In genomic region chr4:89425023-89425422, GRCh38 we compare ENCODE assay signal across 22 cellular contexts.
"Had no signal": no experiment of that assay in that cellular context is flagged by ENCODE, and none has a peak within 500 bp of the region (broad histone marks: within the 10 kb centered on the region; RNA-seq: fewer than 3 reads in every experiment).

No MANE protein-coding gene starts in this region.

- H3K27ac ChIP-seq: colonic mucosa, coronary artery, dorsolateral prefrontal cortex, epithelial cell of prostate, esophagus muscularis mucosa, esophagus squamous epithelium, foreskin keratinocyte, gastrocnemius medialis, gastroesophageal sphincter, heart left ventricle, heart right ventricle had no signal

- DNase-seq: colonic mucosa; dermis blood vessel endothelial cell; dorsolateral prefrontal cortex; effector CD4-positive, alpha-beta T cell; effector CD8-positive, alpha-beta T cell; effector memory CD4-positive, alpha-beta T cell; effector memory CD8-positive, alpha-beta T cell; endodermal cell; erythroblast; esophagus squamous epithelium; foreskin fibroblast; foreskin keratinocyte; foreskin melanocyte; gastrocnemius medialis; glutamatergic neuron; heart left ventricle; heart right ventricle had no signal

- ATAC-seq: effector memory CD8-positive, alpha-beta T cell; esophagus mucosa; foreskin keratinocyte; gastrocnemius medialis; gastroesophageal sphincter; heart left ventricle; heart right ventricle had no signal

- H3K4me1 ChIP-seq: colonic mucosa, esophagus muscularis mucosa, esophagus squamous epithelium, foreskin keratinocyte, gastrocnemius medialis, gastroesophageal sphincter, heart left ventricle, heart right ventricle had no signal

- H3K4me3 ChIP-seq: colonic mucosa, coronary artery, dorsolateral prefrontal cortex, esophagus muscularis mucosa, esophagus squamous epithelium, gastrocnemius medialis, gastroesophageal sphincter, heart left ventricle, heart right ventricle had no signal

- H3K27me3 ChIP-seq: colonic mucosa, esophagus muscularis mucosa, esophagus squamous epithelium, foreskin keratinocyte, gastrocnemius medialis, gastroesophageal sphincter, heart left ventricle, heart right ventricle had no signal

- H3K36me3 ChIP-seq: colonic mucosa, esophagus muscularis mucosa, esophagus squamous epithelium, gastrocnemius medialis, gastroesophageal sphincter, heart left ventricle, heart right ventricle had no signal

- H3K9me3 ChIP-seq: colonic mucosa, esophagus muscularis mucosa, esophagus squamous epithelium, gastrocnemius medialis, gastroesophageal sphincter, heart left ventricle, heart right ventricle had no signal
